2 cellular contexts compared by ENCODE assay signal in the genomic region with DNA sequence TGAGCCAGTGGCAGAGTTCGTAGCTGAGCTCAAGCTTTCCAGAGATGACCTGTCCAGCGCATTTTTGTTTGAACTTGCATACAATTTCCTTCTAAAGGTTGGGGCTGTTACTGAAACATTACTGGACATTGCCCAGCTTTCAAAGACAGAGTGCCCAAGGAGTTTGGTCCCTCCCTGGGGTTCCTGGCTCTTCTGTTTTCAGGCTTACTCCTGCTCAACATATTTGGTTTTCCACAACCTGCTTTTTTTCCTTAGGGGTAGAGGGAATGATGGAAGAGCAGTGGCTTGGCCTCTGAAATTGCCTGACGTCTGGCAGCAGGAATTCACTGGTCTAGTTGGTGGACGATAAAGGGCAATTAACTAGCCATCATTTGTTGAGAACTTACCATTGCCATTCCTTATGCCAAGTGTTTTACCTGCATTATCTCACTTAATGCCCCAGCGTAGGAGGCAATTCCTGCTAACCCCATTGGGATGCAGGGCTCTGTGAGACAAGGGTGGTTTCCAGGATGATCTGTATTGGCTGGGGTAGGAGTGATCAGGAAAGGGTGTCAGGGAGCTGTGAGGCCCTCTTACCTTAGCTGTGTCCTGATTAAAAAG.
TF ChIP-seq lines count a peak whose summit lies in the region.

No MANE protein-coding gene starts in this region.

TF ChIP-seq in HCT116, 20 proteins besides CTCF, POLR2A, EP300 and RAD21:
- TF ChIP-seq ZFX (IDR thresholded peaks at IDR 0.05) (no peak), TCF7L2 (IDR thresholded peaks at IDR 0.05; ENCODE audit: borderline replicate concordance, extremely low read depth, insufficient read depth, insufficient read length) (no peak), SRF (IDR thresholded peaks at IDR 0.05; ENCODE audit: low read depth) (no peak), SP1 (IDR thresholded peaks at IDR 0.05; ENCODE audit: low read depth) (no peak), CBX3 (IDR thresholded peaks at IDR 0.05; ENCODE audit: low read depth) (no peak), JUND (IDR thresholded peaks at IDR 0.05) (no peak), EZH2 (IDR thresholded peaks at IDR 0.05) (no peak), CEBPB (IDR thresholded peaks at IDR 0.05; ENCODE audit: low read depth) (no peak), POLR2AphosphoS5 (IDR thresholded peaks at IDR 0.05; ENCODE audit: low read depth, low read length) (no peak), SIN3A (IDR thresholded peaks at IDR 0.05; ENCODE audit: low read depth) (no peak), EZH2phosphoT487 (IDR thresholded peaks at IDR 0.05; ENCODE audit: borderline replicate concordance) (no peak)
- TF ChIP-seq, protein P1, sequence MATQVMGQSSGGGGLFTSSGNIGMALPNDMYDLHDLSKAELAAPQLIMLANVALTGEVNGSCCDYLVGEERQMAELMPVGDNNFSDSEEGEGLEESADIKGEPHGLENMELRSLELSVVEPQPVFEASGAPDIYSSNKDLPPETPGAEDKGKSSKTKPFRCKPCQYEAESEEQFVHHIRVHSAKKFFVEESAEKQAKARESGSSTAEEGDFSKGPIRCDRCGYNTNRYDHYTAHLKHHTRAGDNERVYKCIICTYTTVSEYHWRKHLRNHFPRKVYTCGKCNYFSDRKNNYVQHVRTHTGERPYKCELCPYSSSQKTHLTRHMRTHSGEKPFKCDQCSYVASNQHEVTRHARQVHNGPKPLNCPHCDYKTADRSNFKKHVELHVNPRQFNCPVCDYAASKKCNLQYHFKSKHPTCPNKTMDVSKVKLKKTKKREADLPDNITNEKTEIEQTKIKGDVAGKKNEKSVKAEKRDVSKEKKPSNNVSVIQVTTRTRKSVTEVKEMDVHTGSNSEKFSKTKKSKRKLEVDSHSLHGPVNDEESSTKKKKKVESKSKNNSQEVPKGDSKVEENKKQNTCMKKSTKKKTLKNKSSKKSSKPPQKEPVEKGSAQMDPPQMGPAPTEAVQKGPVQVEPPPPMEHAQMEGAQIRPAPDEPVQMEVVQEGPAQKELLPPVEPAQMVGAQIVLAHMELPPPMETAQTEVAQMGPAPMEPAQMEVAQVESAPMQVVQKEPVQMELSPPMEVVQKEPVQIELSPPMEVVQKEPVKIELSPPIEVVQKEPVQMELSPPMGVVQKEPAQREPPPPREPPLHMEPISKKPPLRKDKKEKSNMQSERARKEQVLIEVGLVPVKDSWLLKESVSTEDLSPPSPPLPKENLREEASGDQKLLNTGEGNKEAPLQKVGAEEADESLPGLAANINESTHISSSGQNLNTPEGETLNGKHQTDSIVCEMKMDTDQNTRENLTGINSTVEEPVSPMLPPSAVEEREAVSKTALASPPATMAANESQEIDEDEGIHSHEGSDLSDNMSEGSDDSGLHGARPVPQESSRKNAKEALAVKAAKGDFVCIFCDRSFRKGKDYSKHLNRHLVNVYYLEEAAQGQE (IDR thresholded peaks at IDR 0.05; ENCODE audit: low read depth), result no peak
- TF ChIP-seq, protein P2, sequence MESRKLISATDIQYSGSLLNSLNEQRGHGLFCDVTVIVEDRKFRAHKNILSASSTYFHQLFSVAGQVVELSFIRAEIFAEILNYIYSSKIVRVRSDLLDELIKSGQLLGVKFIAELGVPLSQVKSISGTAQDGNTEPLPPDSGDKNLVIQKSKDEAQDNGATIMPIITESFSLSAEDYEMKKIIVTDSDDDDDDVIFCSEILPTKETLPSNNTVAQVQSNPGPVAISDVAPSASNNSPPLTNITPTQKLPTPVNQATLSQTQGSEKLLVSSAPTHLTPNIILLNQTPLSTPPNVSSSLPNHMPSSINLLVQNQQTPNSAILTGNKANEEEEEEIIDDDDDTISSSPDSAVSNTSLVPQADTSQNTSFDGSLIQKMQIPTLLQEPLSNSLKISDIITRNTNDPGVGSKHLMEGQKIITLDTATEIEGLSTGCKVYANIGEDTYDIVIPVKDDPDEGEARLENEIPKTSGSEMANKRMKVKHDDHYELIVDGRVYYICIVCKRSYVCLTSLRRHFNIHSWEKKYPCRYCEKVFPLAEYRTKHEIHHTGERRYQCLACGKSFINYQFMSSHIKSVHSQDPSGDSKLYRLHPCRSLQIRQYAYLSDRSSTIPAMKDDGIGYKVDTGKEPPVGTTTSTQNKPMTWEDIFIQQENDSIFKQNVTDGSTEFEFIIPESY (IDR thresholded peaks at IDR 0.05; ENCODE audit: extremely low read depth, insufficient replicate concordance, low read length), result no peak

TF ChIP-seq in HepG2, 621 proteins besides CTCF, POLR2A, EP300 and RAD21:
- TF ChIP-seq LCORL (IDR thresholded peaks at IDR 0.05), result no peak
- 0 out of 2 replicates have a peak, but pooled peaks have one; percentile 22 for TF ChIP-seq LCORL (CRISPR knock-in tag; IDR thresholded peaks at IDR 0.05)
- TF ChIP-seq, protein P3, sequence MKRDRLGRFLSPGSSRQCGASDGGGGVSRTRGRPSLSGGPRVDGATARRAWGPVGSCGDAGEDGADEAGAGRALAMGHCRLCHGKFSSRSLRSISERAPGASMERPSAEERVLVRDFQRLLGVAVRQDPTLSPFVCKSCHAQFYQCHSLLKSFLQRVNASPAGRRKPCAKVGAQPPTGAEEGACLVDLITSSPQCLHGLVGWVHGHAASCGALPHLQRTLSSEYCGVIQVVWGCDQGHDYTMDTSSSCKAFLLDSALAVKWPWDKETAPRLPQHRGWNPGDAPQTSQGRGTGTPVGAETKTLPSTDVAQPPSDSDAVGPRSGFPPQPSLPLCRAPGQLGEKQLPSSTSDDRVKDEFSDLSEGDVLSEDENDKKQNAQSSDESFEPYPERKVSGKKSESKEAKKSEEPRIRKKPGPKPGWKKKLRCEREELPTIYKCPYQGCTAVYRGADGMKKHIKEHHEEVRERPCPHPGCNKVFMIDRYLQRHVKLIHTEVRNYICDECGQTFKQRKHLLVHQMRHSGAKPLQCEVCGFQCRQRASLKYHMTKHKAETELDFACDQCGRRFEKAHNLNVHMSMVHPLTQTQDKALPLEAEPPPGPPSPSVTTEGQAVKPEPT (CRISPR knock-in tag; IDR thresholded peaks at IDR 0.05; ENCODE audit: low read depth), result no peak
